Comparison of ENCODE assay signal across 27 cellular contexts in genomic region chr6:133693565-133693964, GRCh38.
"Had no signal": no experiment of that assay in that cellular context is flagged by ENCODE, and none has a peak within 500 bp of the region (broad histone marks: within the 10 kb centered on the region; RNA-seq: fewer than 3 reads in every experiment).

No MANE protein-coding gene starts in this region.

- H3K4me1 ChIP-seq: stomach, suprapubic skin, testis, thyroid gland, tibial artery, tibial nerve, transverse colon, upper lobe of left lung, upper lobe of right lung, uterus had no signal

- H3K27me3 ChIP-seq: stomach, suprapubic skin, testis, thyroid gland, tibial artery, tibial nerve, transverse colon, upper lobe of left lung, upper lobe of right lung, uterus, vagina had no signal

- ATAC-seq: stimulated activated effector memory CD8-positive, alpha-beta T cell treated with anti-CD3 and anti-CD28 coated beads, Interleukin-12 subunit alpha, Interleukin-12 subunit beta, amount 100 ng/mL, for 72 hours; stimulated activated memory B cell treated with anti-CD40 and anti-IgM and Interleukin-4, amounts not matched to agents 10 μg/mL and 1 μg/mL and 100 μg/mL, for 72 hours; stimulated activated naive B cell treated with anti-CD40 and anti-IgM and Interleukin-4, amounts not matched to agents 10 μg/mL and 1 μg/mL and 100 μg/mL, for 72 hours; stimulated activated naive CD8-positive, alpha-beta T cell treated with anti-CD3 and anti-CD28 coated beads, Interleukin-15, amount 100 ng/mL, for 72 hours; stimulated activated naive CD8-positive, alpha-beta T cell treated with anti-CD3 and anti-CD28 coated beads, Interleukin-15, Interleukin-2, amounts not matched to agents 100 U/mL and 50 U/mL, for 24 hours; upper lobe of right lung had no signal

- DNase-seq: stimulated activated CD4-positive, alpha-beta T cell treated with anti-CD3 and anti-CD28 coated beads, Interleukin-2, amount 100 ng/mL, for 48 hours; stimulated activated CD4-positive, alpha-beta T cell treated with anti-CD3 and anti-CD28 coated beads, Interleukin-4, amount 100 ng/mL, for 1 hour; stimulated activated CD4-positive, alpha-beta T cell treated with anti-CD3 and anti-CD28 coated beads, Interleukin-4, amount 100 ng/mL, for 24 hours; stimulated activated CD4-positive, alpha-beta T cell treated with anti-CD3 and anti-CD28 coated beads, Interleukin-4, amount 100 ng/mL, for 4 hours; stimulated activated CD8-positive, alpha-beta memory T cell treated with anti-CD3 and anti-CD28 coated beads, Interleukin-4, amount 100 ng/mL, for 48 hours; stimulated activated naive B cell treated with anti-CD40 and anti-IgM and Interleukin-4, amounts not matched to agents 10 μg/mL and 1 μg/mL and 100 μg/mL, for 72 hours; stimulated activated naive CD4-positive, alpha-beta T cell; stimulated activated naive CD4-positive, alpha-beta T cell treated with Interleukin-2 at 50 U/mL for 16 hours; stimulated activated naive CD8-positive, alpha-beta T cell treated with anti-CD3 and anti-CD28 coated beads, Interleukin-15, amount 100 ng/mL, for 72 hours; stimulated activated naive CD8-positive, alpha-beta T cell treated with anti-CD3 and anti-CD28 coated beads, Interleukin-15, Interleukin-2, amounts not matched to agents 100 U/mL and 50 U/mL, for 24 hours; stomach; substantia nigra; testis; thyroid gland; tibial artery; transverse colon; trophoblast cell; upper lobe of left lung; upper lobe of right lung; uterus had no signal

- H3K27ac ChIP-seq: stomach, suprapubic skin, testis, thoracic aorta, thyroid gland, tibial artery, tibial nerve, transverse colon, upper lobe of left lung, upper lobe of right lung, uterus, vagina had no signal

- H3K36me3 ChIP-seq: stomach, suprapubic skin, thoracic aorta, thyroid gland, tibial artery, tibial nerve, transverse colon, upper lobe of left lung, upper lobe of right lung, uterus, vagina had no signal

- FAIRE-seq: urothelium cell line had no signal

- H3K9me3 ChIP-seq: stomach, suprapubic skin, testis, thoracic aorta, thyroid gland, tibial artery, tibial nerve, transverse colon, upper lobe of left lung, upper lobe of right lung, uterus, vagina had no signal

- H3K4me3 ChIP-seq: stomach, suprapubic skin, testis, thoracic aorta, thyroid gland, tibial artery, tibial nerve, transverse colon, upper lobe of left lung, upper lobe of right lung, uterus, vagina had no signal
